Comparison of ENCODE assay signal across 1 cellular context in genomic region chr18:54828290-54828871, GRCh38.
TF ChIP-seq lines count a peak whose summit lies in the region.

Gene RAB27B, plus strand, starts transcription at chr18:54828477. Its CDS starts 49,109 bp downstream, at chr18:54877586.

TF ChIP-seq in SK-N-SH, 30 proteins besides CTCF, POLR2A, EP300 and RAD21 (continued from another document):
- TF ChIP-seq FOXJ3 (CRISPR knock-in tag; IDR thresholded peaks at IDR 0.05), result no peak
- no peak; the same call in 1 of the 2 replicates for TF ChIP-seq PBX3 (IDR thresholded peaks at IDR 0.05)
- no peak for TF ChIP-seq TEAD4 (IDR thresholded peaks at IDR 0.05; ENCODE audit: borderline replicate concordance, insufficient read depth)
- no peak for TF ChIP-seq EZH2phosphoT487 (IDR thresholded peaks at IDR 0.05; ENCODE audit: borderline replicate concordance, low read depth)
- TF ChIP-seq MXI1 (IDR thresholded peaks at IDR 0.05; ENCODE audit: low read depth, low read length), result 0 out of 2 replicates have a peak, but pooled peaks have one; percentile 41
- TF ChIP-seq RFX5 (IDR thresholded peaks at IDR 0.05; ENCODE audit: low read length), result no peak
- no peak for TF ChIP-seq FOXM1 (IDR thresholded peaks at IDR 0.05; ENCODE audit: low read depth)
- 0 out of 2 replicates have a peak, but pooled peaks have one; percentile 18 for TF ChIP-seq POLR2AphosphoS5 (IDR thresholded peaks at IDR 0.05; ENCODE audit: low read depth, low read length)
- no peak for TF ChIP-seq YY1 (IDR thresholded peaks at IDR 0.05; ENCODE audit: low read depth)
- no peak for TF ChIP-seq USF2 (IDR thresholded peaks at IDR 0.05; ENCODE audit: borderline replicate concordance, low read depth, low read length)
- no peak for TF ChIP-seq NFIC (IDR thresholded peaks at IDR 0.05; ENCODE audit: borderline replicate concordance)
- TF ChIP-seq NRF1 (IDR thresholded peaks at IDR 0.05; ENCODE audit: low read depth, low read length), result no peak
- no peak for TF ChIP-seq MEF2A (IDR thresholded peaks at IDR 0.05; ENCODE audit: borderline replicate concordance, low read depth)
- TF ChIP-seq ZBTB33 (IDR thresholded peaks at IDR 0.05; ENCODE audit: borderline replicate concordance, low read depth), result no peak
- no peak; the same call in 1 of the 2 replicates for TF ChIP-seq ELF1 (IDR thresholded peaks at IDR 0.05)
- TF ChIP-seq IRF3 (IDR thresholded peaks at IDR 0.05; ENCODE audit: low read depth, low read length), result no peak
- 0 out of 2 replicates have a peak, but pooled peaks have one; percentile 16 for TF ChIP-seq TAF1 (IDR thresholded peaks at IDR 0.05; ENCODE audit: borderline replicate concordance, low read depth, low read length)
